Comparison of ENCODE assay signal across 16 cellular contexts in the genomic region with DNA sequence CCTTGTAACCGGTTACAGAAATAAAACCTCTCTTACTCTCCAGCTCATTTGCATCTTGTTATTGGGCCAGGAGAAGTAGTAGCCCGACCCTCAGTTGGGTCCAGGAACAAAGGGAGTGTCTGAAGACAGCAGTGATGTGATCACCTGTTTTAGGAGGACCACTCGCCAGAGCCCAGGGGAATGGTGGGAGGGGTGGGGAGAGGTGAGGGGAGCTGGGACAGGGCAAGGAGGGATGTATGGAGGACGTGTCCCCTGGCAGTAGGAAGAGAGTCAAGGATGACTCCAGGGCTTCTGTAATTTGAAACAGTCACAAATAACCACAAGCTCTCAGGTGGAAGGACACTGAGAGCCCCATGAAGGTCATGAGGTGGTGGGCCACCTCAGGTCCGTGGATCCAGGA. TPM values are rescaled to one million over a fixed set of nuclear protein-coding genes. Genes with fewer than 3 reads are reported as not detected.
DNase-seq lines count a peak whose midpoint lies in the region; ATAC-seq and TF ChIP-seq lines count a peak whose summit lies in the region.
"Had no signal": no experiment of that assay in that cellular context is flagged by ENCODE, and none has a peak within 500 bp of the region (broad histone marks: within the 10 kb centered on the region; RNA-seq: fewer than 3 reads in every experiment).

No MANE protein-coding gene starts in this region.

- no peaks in the 10 kb centered on the region for H4K20me1 ChIP-seq in osteoblast (ENCODE audit: insufficient read depth, low read length)

- no peaks in the 10 kb centered on the region for H3K9me3 Mint-ChIP-seq in stimulated activated naive CD8-positive, alpha-beta T cell treated with anti-CD3 and anti-CD28 coated beads, Interleukin-15, Interleukin-2, amounts not matched to agents 100 ng/mL and 50 ng/mL, for 24 hours
- H3K9me3 Mint-ChIP-seq in activated T-cell treated with anti-CD3 and anti-CD28 coated beads, Interleukin-2, amount 50 U/mL, for 72 hours, result no peaks in the 10 kb centered on the region
- peaks cover 0 to 4% (median 0%) of the 10 kb centered on the region in 7 donors for H3K9me3 Mint-ChIP-seq in naive B cell

- no peak overlapping the region for H3K27ac Mint-ChIP-seq in stimulated activated naive CD8-positive, alpha-beta T cell treated with anti-CD3 and anti-CD28 coated beads, Interleukin-15, Interleukin-2, amounts not matched to agents 100 ng/mL and 50 ng/mL, for 24 hours
- no peak overlapping the region for H3K27ac Mint-ChIP-seq in activated T-cell treated with anti-CD3 and anti-CD28 coated beads, Interleukin-2, amount 50 U/mL, for 72 hours
- H3K27ac Mint-ChIP-seq in naive B cell, result peak overlapping the region in 4 of 6 donors; percentile 44 to 90 (median 84)

- H3K4me3 Mint-ChIP-seq in stimulated activated naive CD8-positive, alpha-beta T cell treated with anti-CD3 and anti-CD28 coated beads, Interleukin-15, Interleukin-2, amounts not matched to agents 100 ng/mL and 50 ng/mL, for 24 hours, result peak overlapping the region; percentile 80
- peak overlapping the region; percentile 82 to 85 for H3K4me3 Mint-ChIP-seq in activated T-cell treated with anti-CD3 and anti-CD28 coated beads, Interleukin-2, amount 50 U/mL, for 72 hours
- H3K4me3 Mint-ChIP-seq in naive B cell, result peak overlapping the region; percentile 82 to 99 (median 89)

- H3K4me2 ChIP-seq in osteoblast (ENCODE audit: insufficient read depth, low read length), result no peak overlapping the region

- H3K27me3 ChIP-seq in osteoblast (ENCODE audit: insufficient read depth, low read length), result peaks cover 13% of the 10 kb centered on the region
- H3K27me3 ChIP-seq: BE2C, left lung had no signal

- H3K9me3 ChIP-seq in osteoblast (ENCODE audit: low read depth, low read length), result no peaks in the 10 kb centered on the region
- H3K9me3 ChIP-seq: BE2C, left lung had no signal

- ATAC-seq in stimulated activated naive CD8-positive, alpha-beta T cell treated with anti-CD3 and anti-CD28 coated beads, Interleukin-15, Interleukin-2, amounts not matched to agents 100 U/mL and 50 U/mL, for 24 hours, result no peak
- ATAC-seq in activated T-cell treated with anti-CD3 and anti-CD28 coated beads, Interleukin-2, amount 50 U/mL, for 72 hours (replicated peaks in 1 of 2), result no peak
- no peak for ATAC-seq in naive B cell (ENCODE audit: low read depth in 2 of 2)
- no peak for ATAC-seq in HG03432 (IDR thresholded peaks at IDR 0.05; ENCODE audit: unreplicated experiment)
- no peak for ATAC-seq in GM19023 (IDR thresholded peaks at IDR 0.05; ENCODE audit: unreplicated experiment)
- ATAC-seq: left lung, Right ventricle myocardium inferior had no signal

- H3K4me1 Mint-ChIP-seq in stimulated activated naive CD8-positive, alpha-beta T cell treated with anti-CD3 and anti-CD28 coated beads, Interleukin-15, Interleukin-2, amounts not matched to agents 100 ng/mL and 50 ng/mL, for 24 hours (ENCODE audit: low read depth), result peaks cover 41% of the 10 kb centered on the region
- peaks cover 43% of the 10 kb centered on the region for H3K4me1 Mint-ChIP-seq in activated T-cell treated with anti-CD3 and anti-CD28 coated beads, Interleukin-2, amount 50 U/mL, for 72 hours (ENCODE audit: low read depth)
- peaks cover 43 to 55% (median 46%) of the 10 kb centered on the region in 3 donors for H3K4me1 Mint-ChIP-seq in naive B cell

- H2AFZ ChIP-seq in osteoblast (ENCODE audit: low read length), result no peak overlapping the region

- no peaks in the 10 kb centered on the region for H3K36me3 ChIP-seq in osteoblast (ENCODE audit: insufficient read depth, low read length)
- H3K36me3 ChIP-seq: BE2C, cardiac muscle cell, left lung had no signal

- DNase-seq in stimulated activated naive CD8-positive, alpha-beta T cell treated with anti-CD3 and anti-CD28 coated beads, Interleukin-15, Interleukin-2, amounts not matched to agents 100 U/mL and 50 U/mL, for 24 hours, result no peak
- no peak for DNase-seq in activated T-cell treated with anti-CD3 and anti-CD28 coated beads, Interleukin-2, amount 50 U/mL, for 72 hours
- no peak for DNase-seq in naive B cell
- no peak for DNase-seq in osteoblast (ENCODE audit: insufficient read length, low spot score, missing footprints)
- DNase-seq: activated naive CD4-positive, alpha-beta T cell treated with Interleukin-2 at 50 U/mL for 16 hours; BE2C; DMS79; GM23248; left lung; NCI-H1417 treated with DMSO at 0.1 percent for 48 hours; T-helper 9 cell had no signal

- no peak for TF ChIP-seq CTCF in osteoblast (IDR thresholded peaks at IDR 0.05; ENCODE audit: extremely low read depth, low read depth, low read length)

- H3K4me1 ChIP-seq in osteoblast (ENCODE audit: insufficient read depth, low read length), result peaks cover 12% of the 10 kb centered on the region

- no peak overlapping the region for H3K27ac ChIP-seq in osteoblast (ENCODE audit: low read depth, low read length)
- H3K27ac ChIP-seq: GM23248, left lung had no signal

- peaks cover 32% of the 10 kb centered on the region for H3K79me2 ChIP-seq in osteoblast (ENCODE audit: insufficient read depth, low read length)

- H3K27me3 Mint-ChIP-seq in stimulated activated naive CD8-positive, alpha-beta T cell treated with anti-CD3 and anti-CD28 coated beads, Interleukin-15, Interleukin-2, amounts not matched to agents 100 ng/mL and 50 ng/mL, for 24 hours, result peaks cover 12% of the 10 kb centered on the region
- no peaks in the 10 kb centered on the region for H3K27me3 Mint-ChIP-seq in activated T-cell treated with anti-CD3 and anti-CD28 coated beads, Interleukin-2, amount 50 U/mL, for 72 hours (ENCODE audit: low read depth)
- H3K27me3 Mint-ChIP-seq in naive B cell, result peaks cover 6 to 18% (median 14%) of the 10 kb centered on the region in 3 donors

- H3K36me3 Mint-ChIP-seq in stimulated activated naive CD8-positive, alpha-beta T cell treated with anti-CD3 and anti-CD28 coated beads, Interleukin-15, Interleukin-2, amounts not matched to agents 100 ng/mL and 50 ng/mL, for 24 hours (ENCODE audit: low read depth), result no peaks in the 10 kb centered on the region
- peaks cover 0 to 2% of the 10 kb centered on the region in 2 donors for H3K36me3 Mint-ChIP-seq in activated T-cell treated with anti-CD3 and anti-CD28 coated beads, Interleukin-2, amount 50 U/mL, for 72 hours (ENCODE audit: insufficient read depth in 2 of 2)
- no peaks in the 10 kb centered on the region for H3K36me3 Mint-ChIP-seq in naive B cell

- H3K4me3 ChIP-seq in osteoblast (ENCODE audit: insufficient read depth, low read length), result no peak overlapping the region
- H3K4me3 ChIP-seq: cardiac muscle cell, GM23248 had no signal

RNA-seq across cellular contexts. Expression of a gene that starts 1.4 kb away (rescaled TPM):
- 10 to 100 TPM; 52.8 to 67.8 TPM for total RNA-seq in activated T-cell treated with anti-CD3 and anti-CD28 coated beads, Interleukin-2, amount 50 U/mL, for 72 hours
- polyA plus RNA-seq in naive B cell (ENCODE audit: low read depth in 6 of 6), result 100 to 1,000 TPM in 1 of 6 donors, 10 to 100 TPM in 5; 47.3 to 127 (median 72.2) TPM
- 51.0 and 59.4 TPM in 2 replicates for total RNA-seq in osteoblast

Comparison
In these comparisons a context has a peak if more than half of its experiments do, and no peak if none do; other contexts are left out.
1. H3K27ac Mint-ChIP-seq: peak in naive B cell (4 of 6); none in stimulated activated naive CD8-positive, alpha-beta T cell treated with anti-CD3 and anti-CD28 coated beads, Interleukin-15, Interleukin-2, amounts not matched to agents 100 ng/mL and 50 ng/mL, for 24 hours (single experiment) and activated T-cell treated with anti-CD3 and anti-CD28 coated beads, Interleukin-2, amount 50 U/mL, for 72 hours (single experiment).
2. Peak in every context shown above with its lines, with median percentiles within 50 percentile points of each other: H3K4me3 Mint-ChIP-seq.